ENCODE assay signal across 25 cellular contexts in the genomic region with DNA sequence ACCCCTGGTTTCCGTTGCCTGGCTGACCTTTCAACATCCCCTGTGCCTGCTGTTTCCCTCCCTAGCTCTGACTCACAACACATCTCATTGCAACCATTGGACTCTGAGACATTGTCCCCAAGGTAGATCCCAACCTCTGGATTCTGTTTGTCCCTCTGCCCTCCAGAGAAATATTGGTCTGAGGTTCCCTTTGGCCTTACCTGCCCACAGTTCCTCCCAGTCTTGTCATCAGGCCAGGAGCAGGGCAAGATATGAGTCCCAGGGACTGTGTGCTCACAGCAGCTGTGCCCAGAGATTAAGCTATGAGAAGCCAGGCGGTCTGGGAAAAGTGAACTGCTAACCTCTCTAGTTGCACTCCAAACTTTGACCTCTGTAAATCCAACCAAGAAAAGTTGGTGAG.
"Had no signal": no experiment of that assay in that cellular context is flagged by ENCODE, and none has a peak within 500 bp of the region (broad histone marks: within the 10 kb centered on the region; RNA-seq: fewer than 3 reads in every experiment).

No MANE protein-coding gene starts in this region.

- H3K9me3 Mint-ChIP-seq: activated CD8-positive, alpha-beta T cell treated with anti-CD3 and anti-CD28 coated beads for 36 hours; activated naive CD8-positive, alpha-beta T cell treated with anti-CD3 and anti-CD28 coated beads, Interleukin-2, amount 50 U/mL, for 24 hours; activated T-cell treated with anti-CD3 and anti-CD28 coated beads, Interleukin-2, amount 50 U/mL, for 4 hours; WTC11 had no signal

- ATAC-seq: activated CD8-positive, alpha-beta T cell treated with anti-CD3 and anti-CD28 coated beads for 36 hours; activated naive CD8-positive, alpha-beta T cell treated with anti-CD3 and anti-CD28 coated beads, Interleukin-2, amount 50 U/mL, for 24 hours; activated T-cell treated with anti-CD3 and anti-CD28 coated beads, Interleukin-2, amount 50 U/mL, for 4 hours; activated T-helper 17 cell treated with anti-CD3 and anti-CD28 coated beads, Interleukin-2, amount 50 U/mL, for 72 hours; heart right ventricle; left lung; psoas muscle; T-helper 17 cell; WTC11 had no signal

- H3K27ac Mint-ChIP-seq: activated CD8-positive, alpha-beta T cell treated with anti-CD3 and anti-CD28 coated beads for 36 hours; activated naive CD8-positive, alpha-beta T cell treated with anti-CD3 and anti-CD28 coated beads, Interleukin-2, amount 50 U/mL, for 24 hours; activated T-helper 17 cell treated with anti-CD3 and anti-CD28 coated beads, Interleukin-2, amount 50 U/mL, for 72 hours; nephron progenitor cell; T-helper 17 cell; WTC11 had no signal

- H3K36me3 Mint-ChIP-seq: WTC11 had no signal

- H3K4me1 Mint-ChIP-seq: activated naive CD8-positive, alpha-beta T cell treated with anti-CD3 and anti-CD28 coated beads, Interleukin-2, amount 50 U/mL, for 24 hours; activated T-helper 17 cell treated with anti-CD3 and anti-CD28 coated beads, Interleukin-2, amount 50 U/mL, for 72 hours; T-helper 17 cell had no signal

- H3K4me3 Mint-ChIP-seq: activated CD8-positive, alpha-beta T cell treated with anti-CD3 and anti-CD28 coated beads for 36 hours; activated naive CD8-positive, alpha-beta T cell treated with anti-CD3 and anti-CD28 coated beads, Interleukin-2, amount 50 U/mL, for 24 hours; activated T-cell treated with anti-CD3 and anti-CD28 coated beads, Interleukin-2, amount 50 U/mL, for 4 hours; activated T-helper 17 cell treated with anti-CD3 and anti-CD28 coated beads, Interleukin-2, amount 50 U/mL, for 72 hours; nephron progenitor cell; T-helper 17 cell; WTC11 had no signal

- DNase-seq: activated CD4-positive, alpha-beta T cell treated with anti-CD3 and anti-CD28 coated beads for 1 hour; activated CD4-positive, alpha-beta T cell treated with anti-CD3 and anti-CD28 coated beads, Interleukin-2, amount 50 U/mL, for 1 hour; activated CD8-positive, alpha-beta T cell treated with anti-CD3 and anti-CD28 coated beads for 36 hours; activated gamma-delta T cell treated with Interleukin-2 at 50 U/mL for 16 hours; activated naive CD4-positive, alpha-beta T cell treated with anti-CD3 and anti-CD28 coated beads, Interleukin-2, amount 50 U/mL, for 16 hours; activated naive CD8-positive, alpha-beta T cell treated with anti-CD3 and anti-CD28 coated beads, Interleukin-2, amount 50 U/mL, for 24 hours; activated T-cell treated with anti-CD3 and anti-CD28 coated beads, Interleukin-2, amount 50 U/mL, for 4 hours; amygdala; central memory CD4-positive, alpha-beta T cell; effector CD4-positive, alpha-beta T cell; esophagus squamous epithelium; foreskin melanocyte; heart right ventricle; kidney glomerular epithelial cell; left lung; mesendoderm; nephron progenitor cell; psoas muscle; stimulated activated naive CD4-positive, alpha-beta T cell; T-helper 17 cell; T1000; testis; transverse colon had no signal
